ENCODE assay signal across 34 cellular contexts in genomic region chr19:41089955-41090354, GRCh38. TPM values are rescaled to one million over a fixed set of nuclear protein-coding genes. Genes with fewer than 3 reads are reported as not detected.
DNase-seq lines count a peak whose midpoint lies in the region; ATAC-seq and TF ChIP-seq lines count a peak whose summit lies in the region.
"Had no signal": no experiment of that assay in that cellular context is flagged by ENCODE, and none has a peak within 500 bp of the region (broad histone marks: within the 10 kb centered on the region; RNA-seq: fewer than 3 reads in every experiment).

No MANE protein-coding gene starts in this region.

- no peak overlapping the region for H2BK15ac ChIP-seq in mesendoderm (replicated peaks; ENCODE audit: low read depth)

- H2BK120ac ChIP-seq in mesendoderm (ENCODE audit: low read depth, low read length): no peak overlapping the region

- no peak for ATAC-seq in DND-41 (ENCODE audit: insufficient read depth, low read depth)
- ATAC-seq in HG03354 (IDR thresholded peaks at IDR 0.05; ENCODE audit: poor library complexity, severe bottlenecking, unreplicated experiment): no peak
- ATAC-seq in HG03280 (IDR thresholded peaks at IDR 0.05; ENCODE audit: unreplicated experiment): no peak
- ATAC-seq: SK-N-SH treated with all-trans-retinoic acid at 6 μM for 48 hours; stimulated activated memory B cell treated with anti-CD40 and anti-IgM and Interleukin-4, amounts not matched to agents 10 μg/mL and 1 μg/mL and 100 μg/mL, for 72 hours had no signal

- H3K36me3 ChIP-seq in DND-41 (ENCODE audit: insufficient read depth, low read length) (no peaks in the 10 kb centered on the region), HUES6 (ENCODE audit: control insufficient read depth, insufficient read depth, low read length) (no peaks in the 10 kb centered on the region), endodermal cell (ENCODE audit: control insufficient read depth, insufficient read depth, low read length) (no peaks in the 10 kb centered on the region), mesendoderm (ENCODE audit: control insufficient read depth, insufficient read depth, low read length) (no peaks in the 10 kb centered on the region), smooth muscle cell (ENCODE audit: low read depth) (no peaks in the 10 kb centered on the region)
- H3K36me3 ChIP-seq: BLaER1 treated with 17β-estradiol and CSF1 and Interleukin-3, amounts not matched to agents 10 nM and 100 nM; ovary; right atrium auricular region; spleen; suprapubic skin; uterus had no signal

- H3K4ac ChIP-seq in mesendoderm (ENCODE audit: low read depth, low read length): no peak overlapping the region

- no peak overlapping the region for H2AK5ac ChIP-seq in mesendoderm (ENCODE audit: low read length)

- H3F3A ChIP-seq in smooth muscle cell (ENCODE audit: low read depth): no peaks in the 10 kb centered on the region

- H3K4me1 ChIP-seq in DND-41 (ENCODE audit: insufficient read depth, low read length) (no peaks in the 10 kb centered on the region), HUES6 (ENCODE audit: control insufficient read depth, insufficient read depth, low read length) (0 out of 2 replicates have a peak, but pooled peaks cover 4% of the 10 kb centered on the region), endodermal cell (ENCODE audit: control insufficient read depth, insufficient read depth, low read length) (no peaks in the 10 kb centered on the region), mesendoderm (ENCODE audit: control insufficient read depth, low read depth, low read length) (no peaks in the 10 kb centered on the region), smooth muscle cell (ENCODE audit: low read depth) (no peaks in the 10 kb centered on the region)
- H3K4me1 ChIP-seq: BLaER1 treated with 17β-estradiol and CSF1 and Interleukin-3, amounts not matched to agents 10 nM and 100 nM; Caco-2; right atrium auricular region; spleen; suprapubic skin; uterus had no signal

- H3K27ac Mint-ChIP-seq in endodermal cell: no peak overlapping the region
- H3K27ac Mint-ChIP-seq: activated CD4-positive, alpha-beta T cell treated with anti-CD3 and anti-CD28 coated beads, Interleukin-2, amount 10 ng/mL, durations not matched to agents 24 days and 14 days; activated naive CD8-positive, alpha-beta T cell; stimulated activated memory B cell treated with anti-CD40 and anti-IgM and Interleukin-4, amounts not matched to agents 10 μg/mL and 1 μg/mL and 100 μg/mL, for 72 hours; T-helper 2 cell treated with Interferon-gamma antibody and Interleukin-4, amounts not matched to agents 5 μg/mL and 100 μg/mL, for 36 hours had no signal

- 0 to 5% methylated on average over 3 to 32 of the region's 32 CpGs for WGBS in endodermal cell (ENCODE audit: insufficient coverage in 1 of 2, insufficient read length in 1 of 2), 2 experiments
- no CpG with 5 or more reads among the region's 32 CpGs for WGBS in mesendoderm (ENCODE audit: extremely low coverage, insufficient coverage, low lambda C conversion rate)
- 2% methylated on average over 31 of the region's 32 CpGs for WGBS in smooth muscle cell (ENCODE audit: low lambda C conversion rate)

- H4K8ac ChIP-seq in mesendoderm (ENCODE audit: low read depth, low read length): no peak overlapping the region

- H3K27ac ChIP-seq in DND-41 (ENCODE audit: low read length) (no peak overlapping the region), HUES6 (ENCODE audit: low read depth, low read length) (no peak overlapping the region), endodermal cell (ENCODE audit: low read depth, low read length) (no peak overlapping the region), mesendoderm (ENCODE audit: low read depth, low read length) (no peak overlapping the region), smooth muscle cell (ENCODE audit: low read depth) (no peak overlapping the region)
- H3K27ac ChIP-seq: BLaER1 treated with 17β-estradiol and CSF1 and Interleukin-3, amounts not matched to agents 10 nM and 100 nM; ovary; right atrium auricular region; spleen; suprapubic skin; uterus had no signal

- H3K9me3 ChIP-seq in DND-41 (ENCODE audit: insufficient read depth, low read length, severe bottlenecking) (no peaks in the 10 kb centered on the region), HUES6 (ENCODE audit: control insufficient read depth, insufficient read depth, low read depth, low read length) (no peaks in the 10 kb centered on the region), endodermal cell (ENCODE audit: control insufficient read depth, low read length) (no peaks in the 10 kb centered on the region), smooth muscle cell (replicated peaks; ENCODE audit: low read depth) (no peaks in the 10 kb centered on the region)
- H3K9me3 ChIP-seq: Caco-2, ovary, right atrium auricular region, spleen, suprapubic skin, uterus had no signal

- TF ChIP-seq CTCF in DND-41 (IDR thresholded peaks at IDR 0.05; ENCODE audit: borderline replicate concordance, extremely low read depth, low read length, poor library complexity, severe bottlenecking) (no peak), endodermal cell (conservative IDR thresholded peaks at IDR 0.05) (peak; percentile 28), smooth muscle cell (IDR thresholded peaks at IDR 0.05; ENCODE audit: borderline replicate concordance, insufficient read depth, poor library complexity, severe bottlenecking) (no peak)

- no peaks in the 10 kb centered on the region for H3K79me1 ChIP-seq in mesendoderm (ENCODE audit: low read length)

- no peaks in the 10 kb centered on the region for H4K20me1 ChIP-seq in DND-41 (ENCODE audit: insufficient read depth, low read length)
- no peaks in the 10 kb centered on the region for H4K20me1 ChIP-seq in smooth muscle cell (ENCODE audit: low read depth)
- H4K20me1 ChIP-seq: BLaER1 treated with 17β-estradiol and CSF1 and Interleukin-3, amounts not matched to agents 10 nM and 100 nM had no signal

- H3K9ac ChIP-seq in DND-41 (ENCODE audit: low read depth, low read length) (no peak overlapping the region), HUES6 (ENCODE audit: low read length) (no peak overlapping the region), endodermal cell (ENCODE audit: extremely low read depth, low read length, poor library complexity, severe bottlenecking) (no peak overlapping the region), mesendoderm (ENCODE audit: low read length) (peak overlapping the region; percentile 55), smooth muscle cell (ENCODE audit: low read depth) (no peak overlapping the region)
- H3K9ac ChIP-seq: BLaER1 treated with 17β-estradiol and CSF1 and Interleukin-3, amounts not matched to agents 10 nM and 100 nM had no signal

- H3K79me2 ChIP-seq in DND-41 (ENCODE audit: insufficient read depth, low read length) (no peaks in the 10 kb centered on the region), mesendoderm (ENCODE audit: control insufficient read depth, insufficient read depth, low read length) (no peaks in the 10 kb centered on the region), smooth muscle cell (ENCODE audit: low read depth) (no peaks in the 10 kb centered on the region)

- H3K4me3 ChIP-seq in DND-41 (ENCODE audit: low read depth in 1 of 2, low read length in 2 of 2): no peak overlapping the region
- peak overlapping the region; percentile 61 for H3K4me3 ChIP-seq in HUES6 (ENCODE audit: low read depth, low read length)
- no peak overlapping the region for H3K4me3 ChIP-seq in endodermal cell (ENCODE audit: low read length)
- no peak overlapping the region for H3K4me3 ChIP-seq in mesendoderm (ENCODE audit: low read length)
- no peak overlapping the region for H3K4me3 ChIP-seq in smooth muscle cell
- H3K4me3 ChIP-seq: BLaER1 treated with 17β-estradiol and CSF1 and Interleukin-3, amounts not matched to agents 10 nM and 100 nM; ovary; right atrium auricular region; spleen; suprapubic skin; uterus had no signal

- H3K4me3 Mint-ChIP-seq in endodermal cell: peak overlapping the region; percentile 48
- H3K4me3 Mint-ChIP-seq: activated CD4-positive, alpha-beta T cell treated with anti-CD3 and anti-CD28 coated beads, Interleukin-2, amount 10 ng/mL, durations not matched to agents 24 days and 14 days; stimulated activated memory B cell treated with anti-CD40 and anti-IgM and Interleukin-4, amounts not matched to agents 10 μg/mL and 1 μg/mL and 100 μg/mL, for 72 hours; T-helper 2 cell treated with Interferon-gamma antibody and Interleukin-4, amounts not matched to agents 5 μg/mL and 100 μg/mL, for 36 hours had no signal

- no peak overlapping the region for H4K5ac ChIP-seq in mesendoderm (ENCODE audit: low read length)

- H3K36me3 Mint-ChIP-seq in endodermal cell (ENCODE audit: low read depth): no peaks in the 10 kb centered on the region
- H3K36me3 Mint-ChIP-seq: activated naive CD8-positive, alpha-beta T cell; stimulated activated memory B cell treated with anti-CD40 and anti-IgM and Interleukin-4, amounts not matched to agents 10 μg/mL and 1 μg/mL and 100 μg/mL, for 72 hours had no signal

- no peaks in the 10 kb centered on the region for H3K9me3 Mint-ChIP-seq in endodermal cell
- H3K9me3 Mint-ChIP-seq: activated CD4-positive, alpha-beta T cell treated with anti-CD3 and anti-CD28 coated beads, Interleukin-2, amount 10 ng/mL, durations not matched to agents 24 days and 14 days; stimulated activated memory B cell treated with anti-CD40 and anti-IgM and Interleukin-4, amounts not matched to agents 10 μg/mL and 1 μg/mL and 100 μg/mL, for 72 hours; T-helper 2 cell treated with Interferon-gamma antibody and Interleukin-4, amounts not matched to agents 5 μg/mL and 100 μg/mL, for 36 hours had no signal

- DNase-seq in DND-41 (peak; percentile 25), endodermal cell (peak; percentile 70), mesendoderm (peak; percentile 31), smooth muscle cell (lab: John Stamatoyannopoulos, UW; ENCODE audit: unreplicated experiment) (no peak)
- no peak for DNase-seq in activated CD8-positive, alpha-beta memory T cell treated with anti-CD3 and anti-CD28 coated beads for 24 hours
- DNase-seq: activated CD4-positive, alpha-beta T cell treated with anti-CD3 and anti-CD28 coated beads, Interleukin-2, amount 10 ng/mL, durations not matched to agents 24 days and 14 days; activated CD8-positive, alpha-beta memory T cell treated with anti-CD3 and anti-CD28 coated beads, Interleukin-2, amount 50 U/mL, for 4 hours; Caco-2; caudate nucleus; dermis blood vessel endothelial cell; glutamatergic neuron; NCI-H1105 treated with DMSO at 0.1 percent for 48 hours; NCI-H2029 treated with DMSO at 0.1 percent for 48 hours; NCI-H226; NCI-H82; OCI-M1; spleen; stimulated activated CD4-positive, alpha-beta T cell treated with anti-CD3 and anti-CD28 coated beads, Interleukin-4, amount 100 ng/mL, for 1 hour; uterus had no signal

- H3K27me3 ChIP-seq in DND-41 (ENCODE audit: insufficient read depth, low read length, poor library complexity) (no peaks in the 10 kb centered on the region), HUES6 (ENCODE audit: control insufficient read depth, insufficient read depth, low read length) (peaks cover 81% of the 10 kb centered on the region), endodermal cell (ENCODE audit: control insufficient read depth, insufficient read depth, low read length, poor library complexity, severe bottlenecking) (peaks cover 99% of the 10 kb centered on the region), mesendoderm (ENCODE audit: insufficient read depth, low read length, poor library complexity) (peaks cover 3% of the 10 kb centered on the region), smooth muscle cell (ENCODE audit: low read depth) (peaks cover 59% of the 10 kb centered on the region)
- H3K27me3 ChIP-seq: BLaER1 treated with 17β-estradiol and CSF1 and Interleukin-3, amounts not matched to agents 10 nM and 100 nM; ovary; right atrium auricular region had no signal

- H3K4me1 Mint-ChIP-seq in endodermal cell: peaks cover 15% of the 10 kb centered on the region
- H3K4me1 Mint-ChIP-seq: activated CD4-positive, alpha-beta T cell treated with anti-CD3 and anti-CD28 coated beads, Interleukin-2, amount 10 ng/mL, durations not matched to agents 24 days and 14 days; stimulated activated memory B cell treated with anti-CD40 and anti-IgM and Interleukin-4, amounts not matched to agents 10 μg/mL and 1 μg/mL and 100 μg/mL, for 72 hours had no signal

- H3K27me3 Mint-ChIP-seq in endodermal cell (ENCODE audit: insufficient read depth): peaks cover 100% of the 10 kb centered on the region

- no peak overlapping the region for H3K4me2 ChIP-seq in DND-41 (ENCODE audit: insufficient read depth, low read length)
- peak overlapping the region; percentile 68 for H3K4me2 ChIP-seq in mesendoderm (ENCODE audit: low read length)
- H3K4me2 ChIP-seq in smooth muscle cell: no peak overlapping the region
- H3K4me2 ChIP-seq: BLaER1 treated with 17β-estradiol and CSF1 and Interleukin-3, amounts not matched to agents 10 nM and 100 nM had no signal

- no peak overlapping the region for H3K23ac ChIP-seq in mesendoderm (ENCODE audit: low read length)

- no peak overlapping the region for H3K18ac ChIP-seq in mesendoderm (ENCODE audit: low read length)

- H2AFZ ChIP-seq in DND-41 (ENCODE audit: low read depth, low read length) (no peak overlapping the region), smooth muscle cell (ENCODE audit: low read depth) (no peak overlapping the region)

- H3K56ac ChIP-seq in mesendoderm (ENCODE audit: low read length): peak overlapping the region; percentile 83

- H2BK5ac ChIP-seq in mesendoderm (ENCODE audit: low read length): no peak overlapping the region

RNA-seq across cellular contexts. Expression of gene CYP2A13, which starts 1.7 kb away (rescaled TPM):
- total RNA-seq in endodermal cell (not detected), smooth muscle cell (not detected in 2 replicates)
- polyA plus RNA-seq in endodermal cell (2013, experiment 1 of 2): not detected
- polyA plus RNA-seq in endodermal cell (2013, experiment 2 of 2): not detected
- polyA plus RNA-seq in mesendoderm (2013, experiment 1 of 2): 0.10 TPM
- 0.04 TPM for polyA plus RNA-seq in mesendoderm (2013, experiment 2 of 2)
- polyA plus RNA-seq in smooth muscle cell: not detected in 2 replicates
- total RNA-seq: activated CD4-positive, alpha-beta T cell treated with anti-CD3 and anti-CD28 coated beads, Interleukin-2, amount 10 ng/mL, durations not matched to agents 24 days and 14 days; astrocyte; Caco-2; dermis blood vessel endothelial cell; kidney epithelial cell; M059J; ovary; right atrium auricular region; spleen; suprapubic skin; uterus had no signal
- polyA plus RNA-seq: AG04450, ovary, spleen had no signal

RNA-seq across cellular contexts. Expression of gene CYP2F1, which starts 24.3 kb away (rescaled TPM):
- total RNA-seq in endodermal cell: not detected
- not detected for polyA plus RNA-seq in endodermal cell (2013, experiment 1 of 2)
- polyA plus RNA-seq in endodermal cell (2013, experiment 2 of 2): not detected
- polyA plus RNA-seq in mesendoderm (2013, experiment 1 of 2): 0.18 TPM
- polyA plus RNA-seq in mesendoderm (2013, experiment 2 of 2): 0.10 TPM
- not detected in 2 replicates for total RNA-seq in smooth muscle cell
- 0.11 TPM in 1 of 2 replicates, not detected in the other for polyA plus RNA-seq in smooth muscle cell
- total RNA-seq: activated CD4-positive, alpha-beta T cell treated with anti-CD3 and anti-CD28 coated beads, Interleukin-2, amount 10 ng/mL, durations not matched to agents 24 days and 14 days; astrocyte; Caco-2; dermis blood vessel endothelial cell; kidney epithelial cell; M059J; ovary; right atrium auricular region; spleen; suprapubic skin; uterus had no signal
- polyA plus RNA-seq: AG04450, ovary, spleen had no signal

Comparison
In these comparisons a context has a peak if more than half of its experiments do, and no peak if none do; other contexts are left out.
1. DNase-seq: peak in DND-41 (single experiment), endodermal cell (single experiment) and mesendoderm (single experiment); none in activated CD8-positive, alpha-beta memory T cell treated with anti-CD3 and anti-CD28 coated beads for 24 hours (single experiment) and smooth muscle cell (single experiment).